In the genomic region with DNA sequence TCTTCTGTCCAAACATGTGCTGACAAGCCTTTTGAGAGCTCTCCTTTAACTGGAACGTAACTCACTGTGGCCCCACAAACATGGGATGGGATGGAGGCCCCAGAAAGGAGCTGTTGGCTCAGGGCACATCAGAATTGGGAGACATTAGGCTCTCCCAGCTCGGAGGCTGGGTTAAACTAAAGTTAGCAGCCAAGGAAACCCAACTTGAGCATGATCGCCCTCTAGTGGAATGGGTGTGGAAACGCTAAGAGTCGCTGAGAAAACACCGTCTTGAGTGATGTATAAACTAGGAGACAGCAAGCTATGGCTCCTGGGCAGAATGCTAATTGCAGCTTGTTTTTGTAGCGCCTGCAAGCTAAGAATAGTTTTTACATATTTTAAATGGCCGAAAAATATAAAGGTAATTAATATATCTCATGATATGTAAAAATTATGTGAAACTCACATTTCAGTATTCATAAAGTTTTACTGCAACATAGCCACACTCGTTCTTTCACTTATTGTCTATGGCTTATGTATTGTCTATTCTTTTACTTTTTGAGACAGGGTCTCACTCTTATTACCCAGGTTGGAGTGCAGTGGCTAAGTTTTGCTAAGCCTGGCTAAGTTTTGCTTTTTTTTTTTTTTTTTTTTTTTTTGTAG, we compare ENCODE assay signal across 8 cellular contexts.
DNase-seq lines count a peak whose midpoint lies in the region; ATAC-seq and TF ChIP-seq lines count a peak whose summit lies in the region.

No MANE protein-coding gene starts in this region.

- TF ChIP-seq CTCF in HFF-Myc (IDR thresholded peaks at IDR 0.05; ENCODE audit: low read depth, low read length, missing control alignments) = peak; percentile 90
- peak; percentile 88 for TF ChIP-seq CTCF in WERI-Rb-1 (IDR thresholded peaks at IDR 0.05; ENCODE audit: low read depth, low read length)
- TF ChIP-seq CTCF in lung (IDR thresholded peaks at IDR 0.05; ENCODE audit: control extremely low read depth, extremely low read depth) = peak; percentile 69
- peak in 5 of 7 experiments; percentile 49 to 80 (median 72) for TF ChIP-seq CTCF in stomach (IDR thresholded peaks at IDR 0.05)

- WGBS in lung, 2 donors = 10 to 15% methylated on average over 9 of the region's 9 CpGs
- 11 to 13% (median 11%) methylated on average over 9 of the region's 9 CpGs for WGBS in stomach, 5 donors

- H3K4me1 ChIP-seq in lung (ENCODE audit: control insufficient read depth in 2 of 2, insufficient read depth in 2 of 2, low read length in 2 of 2) (no peaks in the 10 kb centered on the region), stomach (peaks cover 4 to 40% (median 25%) of the 10 kb centered on the region in 4 donors)

- no peak for TF ChIP-seq EP300 in stomach (IDR thresholded peaks at IDR 0.05)

- H3K27ac ChIP-seq in WERI-Rb-1 = peak overlapping the region; percentile 69
- peak overlapping the region in 1 of 2 donors; percentile 61 for H3K27ac ChIP-seq in lung (ENCODE audit: low read depth in 1 of 2, low read length in 1 of 2)
- peak overlapping the region in 1 of 5 donors; percentile 15 for H3K27ac ChIP-seq in stomach

- ATAC-seq in lung (ENCODE audit: insufficient read depth, low FRiP score) (peak; percentile 64), GM21360 (IDR thresholded peaks at IDR 0.05; ENCODE audit: unreplicated experiment) (no peak)

- DNase-seq in DMS153 treated with DMSO at 0.1 percent for 48 hours (lab: John Stamatoyannopoulos, UW; ENCODE audit: unreplicated experiment) = peak; percentile 51
- peak; percentile 78 for DNase-seq in HFF-Myc (ENCODE audit: extremely low read depth, low read depth)
- peak; percentile 94 for DNase-seq in NCI-H2196 (lab: John Stamatoyannopoulos, UW; ENCODE audit: unreplicated experiment)
- DNase-seq in WERI-Rb-1 = peak; percentile 75
- DNase-seq in dermis microvascular lymphatic vessel endothelial cell (ENCODE audit: low read depth in 2 of 2) = peak; percentile 11 to 76
- DNase-seq in lung (ENCODE audit: low spot score) = peak; percentile 72
- DNase-seq in stomach = peak; percentile 52

- H3K4me3 ChIP-seq in HFF-Myc (replicated peaks; ENCODE audit: low read depth, low read length) (no peak overlapping the region), WERI-Rb-1 (ENCODE audit: low read depth, low read length) (no peak overlapping the region), lung (no peak overlapping the region), stomach (no peak overlapping the region)

- no peaks in the 10 kb centered on the region for H3K36me3 ChIP-seq in WERI-Rb-1
- no peaks in the 10 kb centered on the region for H3K36me3 ChIP-seq in lung (ENCODE audit: control insufficient read depth in 2 of 2, insufficient read depth in 2 of 2, low read length in 2 of 2)
- H3K36me3 ChIP-seq in stomach = no peaks in the 10 kb centered on the region

- no peaks in the 10 kb centered on the region for H3K9me3 ChIP-seq in WERI-Rb-1 (ENCODE audit: severe bottlenecking)
- H3K9me3 ChIP-seq in lung (ENCODE audit: control insufficient read depth in 2 of 2, insufficient read depth in 1 of 2, low read length in 1 of 2) = no peaks in the 10 kb centered on the region
- no peaks in the 10 kb centered on the region for H3K9me3 ChIP-seq in stomach

- TF ChIP-seq POLR2A in stomach (IDR thresholded peaks at IDR 0.05) = no peak

- intact Hi-C loops in stomach (cut with DNase I; ENCODE audit: low total_unique reads) = no loop called here

- H3K27me3 ChIP-seq in WERI-Rb-1 (ENCODE audit: insufficient read depth, low read depth, severe bottlenecking) = no peaks in the 10 kb centered on the region
- no peaks in the 10 kb centered on the region for H3K27me3 ChIP-seq in lung (ENCODE audit: control insufficient read depth, insufficient read depth)
- peaks cover 0 to 6% (median 0%) of the 10 kb centered on the region in 3 donors for H3K27me3 ChIP-seq in stomach

Comparison
In these comparisons a context has a peak if more than half of its experiments do, and no peak if none do; other contexts are left out.
1. DNase-seq: peak in every context shown above with its lines; median percentile 94 in NCI-H2196; 78 in HFF-Myc; 75 in WERI-Rb-1; 72 in lung; 52 in stomach; 51 in DMS153 treated with DMSO at 0.1 percent for 48 hours; 44 in dermis microvascular lymphatic vessel endothelial cell.